Comparison of ENCODE assay signal across 17 cellular contexts in the genomic region with DNA sequence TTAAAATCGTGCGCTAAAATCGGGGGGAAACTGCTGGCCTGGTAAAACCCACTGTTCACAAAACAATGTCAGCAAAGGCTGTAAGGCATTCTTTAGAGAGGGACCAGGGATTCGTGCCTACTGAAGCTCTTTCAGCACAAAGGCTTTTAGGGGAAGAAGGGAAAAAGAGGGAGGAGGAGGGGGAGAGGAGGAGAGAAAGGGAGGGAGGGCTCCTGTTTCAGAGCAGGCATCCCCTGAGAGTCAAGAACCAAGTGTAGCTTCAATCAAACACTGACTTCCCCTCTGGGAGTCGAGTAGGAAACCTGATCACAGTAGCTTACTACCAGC. TPM values are rescaled to one million over a fixed set of nuclear protein-coding genes. Genes with fewer than 3 reads are reported as not detected.
DNase-seq lines count a peak whose midpoint lies in the region; ATAC-seq and TF ChIP-seq lines count a peak whose summit lies in the region.
"Had no signal": no experiment of that assay in that cellular context is flagged by ENCODE, and none has a peak within 500 bp of the region (broad histone marks: within the 10 kb centered on the region; RNA-seq: fewer than 3 reads in every experiment).

No MANE protein-coding gene starts in this region.

- peak overlapping the region; percentile 8; the same call in 1 of the 2 replicates for H3K56ac ChIP-seq in IMR-90 (ENCODE audit: extremely low read depth, insufficient read depth, low read length)

- peaks cover 0 to 11% (median 0%) of the 10 kb centered on the region in 11 experiments; a peak in 3 of 22 replicates for H3K36me3 ChIP-seq in BLaER1 treated with 17β-estradiol and CSF1 and Interleukin-3, amounts not matched to agents 10 nM and 100 nM
- no peaks in the 10 kb centered on the region for H3K36me3 ChIP-seq in IMR-90 (ENCODE audit: control insufficient read depth, insufficient read depth, low read length)
- H3K36me3 ChIP-seq in MM.1S (replicated peaks; ENCODE audit: insufficient read depth, low read length), result no peaks in the 10 kb centered on the region
- H3K36me3 ChIP-seq: BE2C had no signal

- POLR2A ChIA-PET in IMR-90 (lab: Charles Lee; ENCODE audit: unreplicated experiment), result interaction anchor here (0.6 kb wide), 1 partner anchor 240 kb away, joined by 4 read pairs; no protein-coding TSS in a partner anchor

- H3K9me3 Mint-ChIP-seq in chondrocyte (ENCODE audit: low read depth), result no peaks in the 10 kb centered on the region
- H3K9me3 Mint-ChIP-seq in nephron progenitor cell, result peaks cover 19% of the 10 kb centered on the region
- no peaks in the 10 kb centered on the region for H3K9me3 Mint-ChIP-seq in immature natural killer cell
- H3K9me3 Mint-ChIP-seq: activated naive CD4-positive, alpha-beta T cell treated with anti-CD3 and anti-CD28 coated beads, Interleukin-2, amount 10 ng/mL, durations not matched to agents 7 days and 5 days; stimulated activated effector memory CD8-positive, alpha-beta T cell treated with anti-CD3 and anti-CD28 coated beads, Interleukin-12 subunit alpha, Interleukin-12 subunit beta, amount 100 ng/mL, for 72 hours had no signal

- H2BK20ac ChIP-seq in IMR-90 (ENCODE audit: low read depth, low read length), result peak overlapping the region; percentile 76; the same call in 1 of the 2 replicates

- peak overlapping the region; percentile 85 for H4K91ac ChIP-seq in IMR-90 (ENCODE audit: insufficient read depth, low read depth, low read length)

- H3K27ac ChIP-seq in BLaER1 treated with 17β-estradiol and CSF1 and Interleukin-3, amounts not matched to agents 10 nM and 100 nM, result no peak overlapping the region
- peak overlapping the region; percentile 81 for H3K27ac ChIP-seq in IMR-90 (ENCODE audit: insufficient read depth, low read length)
- H3K27ac ChIP-seq in MM.1S (ENCODE audit: low read length), result no peak overlapping the region

- ATAC-seq in IMR-90 (ENCODE audit: low read depth) (no peak), GM21360 (IDR thresholded peaks at IDR 0.05; ENCODE audit: unreplicated experiment) (no peak)
- ATAC-seq: activated CD8-positive, alpha-beta memory T cell treated with anti-CD3 and anti-CD28 coated beads, Interleukin-2, amount 10 ng/mL, durations not matched to agents 7 days and 5 days; stimulated activated effector memory CD8-positive, alpha-beta T cell treated with anti-CD3 and anti-CD28 coated beads, Interleukin-12 subunit alpha, Interleukin-12 subunit beta, amount 100 ng/mL, for 72 hours had no signal

- peak overlapping the region; percentile 69 to 95 (median 80) for H3K4me2 ChIP-seq in BLaER1 treated with 17β-estradiol and CSF1 and Interleukin-3, amounts not matched to agents 10 nM and 100 nM
- H3K4me2 ChIP-seq in IMR-90 (ENCODE audit: low read depth, low read length), result peak overlapping the region; percentile 68
- no peak overlapping the region for H3K4me2 ChIP-seq in MM.1S (ENCODE audit: low read depth, low read length)

- H3K36me3 Mint-ChIP-seq in chondrocyte (ENCODE audit: low read depth) (no peaks in the 10 kb centered on the region), nephron progenitor cell (ENCODE audit: low read depth) (no peaks in the 10 kb centered on the region), immature natural killer cell (peaks cover 0 to 4% (median 4%) of the 10 kb centered on the region in 3 donors)

- peak overlapping the region; percentile 64 for H3K14ac ChIP-seq in IMR-90 (replicated peaks; ENCODE audit: low read depth, low read length)

- H2BK120ac ChIP-seq in IMR-90 (ENCODE audit: low read depth, low read length), result peak overlapping the region; percentile 85

- peaks cover 65 to 99% (median 91%) of the 10 kb centered on the region in 11 experiments for H3K27me3 ChIP-seq in BLaER1 treated with 17β-estradiol and CSF1 and Interleukin-3, amounts not matched to agents 10 nM and 100 nM
- no peaks in the 10 kb centered on the region; the same call in 1 of the 2 replicates for H3K27me3 ChIP-seq in IMR-90 (ENCODE audit: control insufficient read depth, insufficient read depth, low read length)
- H3K27me3 ChIP-seq in MM.1S (replicated peaks; ENCODE audit: insufficient read depth, low read length), result no peaks in the 10 kb centered on the region
- H3K27me3 ChIP-seq: BE2C had no signal

- in situ Hi-C loops in IMR-90 (cut with MboI; ENCODE audit: low sequenced_read_pairs), result loop anchor here (10.0 kb wide), 2 partner anchors 273 to 353 kb away; no protein-coding TSS in a partner anchor

- peaks cover 10 to 45% of the 10 kb centered on the region in 2 experiments; a peak in 3 of 4 replicates for H3K79me1 ChIP-seq in IMR-90 (ENCODE audit: low read depth in 1 of 2, low read length in 2 of 2)

- no peak for TF ChIP-seq RAD21 in IMR-90 (IDR thresholded peaks at IDR 0.05; ENCODE audit: low read length)

- H3K4me1 ChIP-seq in BLaER1 treated with 17β-estradiol and CSF1 and Interleukin-3, amounts not matched to agents 10 nM and 100 nM, result peaks cover 44 to 100% (median 91%) of the 10 kb centered on the region in 10 experiments
- H3K4me1 ChIP-seq in IMR-90 (ENCODE audit: control insufficient read depth, insufficient read depth, low read length) (peaks cover 22% of the 10 kb centered on the region), MM.1S (ENCODE audit: low read length) (peaks cover 4% of the 10 kb centered on the region; the same call in 1 of the 2 replicates)

- H3K9me3 ChIP-seq in BLaER1 treated with 17β-estradiol and CSF1 and Interleukin-3, amounts not matched to agents 10 nM and 100 nM (replicated peaks in 1 of 11), result peaks cover 3 to 26% (median 16%) of the 10 kb centered on the region in 11 experiments; a peak in 13 of 22 replicates
- no peaks in the 10 kb centered on the region for H3K9me3 ChIP-seq in IMR-90 (ENCODE audit: control insufficient read depth, insufficient read depth, low read length)
- H3K9me3 ChIP-seq in MM.1S (replicated peaks; ENCODE audit: insufficient read depth, low read length), result no peaks in the 10 kb centered on the region
- H3K9me3 ChIP-seq: BE2C had no signal

- peaks cover 100% of the 10 kb centered on the region for H3K79me2 ChIP-seq in MM.1S (ENCODE audit: low read length)

- intact Hi-C loops in IMR-90 (cut with micrococcal nuclease), result loop anchor here (5.0 kb wide), 4 partner anchors 76 to 1286 kb away; a partner anchor contains a TSS

- DNase-seq in IMR-90, result no peak
- DNase-seq in chondrocyte (ENCODE audit: low spot score), result no peak
- DNase-seq in nephron progenitor cell, result no peak
- DNase-seq in activated CD4-positive, alpha-beta T cell treated with anti-CD3 and anti-CD28 coated beads for 1 hour, result no peak
- DNase-seq in MM.1S, result no peak
- no peak for DNase-seq in immature natural killer cell
- DNase-seq: activated CD8-positive, alpha-beta memory T cell treated with anti-CD3 and anti-CD28 coated beads, Interleukin-2, amount 10 ng/mL, durations not matched to agents 7 days and 5 days; activated naive CD4-positive, alpha-beta T cell treated with anti-CD3 and anti-CD28 coated beads, Interleukin-2, amount 10 ng/mL, durations not matched to agents 7 days and 5 days; BE2C; central memory CD4-positive, alpha-beta T cell; midbrain; NCI-H82; SIG-M5; stimulated activated CD4-positive, alpha-beta T cell treated with anti-CD3 and anti-CD28 coated beads, Interleukin-2, amount 100 ng/mL, for 48 hours had no signal

- H3K4me1 Mint-ChIP-seq in chondrocyte (ENCODE audit: low read depth) (peaks cover 57% of the 10 kb centered on the region), nephron progenitor cell (peaks cover 83% of the 10 kb centered on the region), immature natural killer cell (peaks cover 46 to 66% of the 10 kb centered on the region in 2 donors)

- H4K8ac ChIP-seq in IMR-90 (ENCODE audit: low read depth in 2 of 2, low read length in 2 of 2), result peak overlapping the region in 1 of 2 experiments; percentile 43; a peak in 1 of 4 replicates

- H2AFZ ChIP-seq in IMR-90 (replicated peaks; ENCODE audit: low read length, poor library complexity) (no peak overlapping the region), MM.1S (ENCODE audit: low read length) (no peak overlapping the region)

- H3K27me3 Mint-ChIP-seq in chondrocyte (ENCODE audit: low read depth) (no peaks in the 10 kb centered on the region), nephron progenitor cell (ENCODE audit: low read depth, poor library complexity) (peaks cover 66% of the 10 kb centered on the region), immature natural killer cell (ENCODE audit: low read depth in 3 of 3) (peaks cover 1 to 38% (median 14%) of the 10 kb centered on the region in 3 donors)
- H3K27me3 Mint-ChIP-seq: activated CD8-positive, alpha-beta memory T cell treated with anti-CD3 and anti-CD28 coated beads, Interleukin-2, amount 10 ng/mL, durations not matched to agents 7 days and 5 days; activated naive CD4-positive, alpha-beta T cell treated with anti-CD3 and anti-CD28 coated beads, Interleukin-2, amount 10 ng/mL, durations not matched to agents 7 days and 5 days had no signal

- WGBS in IMR-90 (ENCODE audit: extremely low coverage in 2 of 2, insufficient read length in 1 of 2), 2 experiments, result no CpG with 5 or more reads among the region's 5 CpGs

- H2AK9ac ChIP-seq in IMR-90 (replicated peaks; ENCODE audit: low read depth, low read length, poor library complexity), result peak overlapping the region; percentile 17

- peak overlapping the region; percentile 37; the same call in 1 of the 3 replicates for H2BK15ac ChIP-seq in IMR-90 (ENCODE audit: low read depth, low read length)

- H3K4me3 Mint-ChIP-seq in chondrocyte (ENCODE audit: unreplicated experiment), result no peak overlapping the region
- H3K4me3 Mint-ChIP-seq in nephron progenitor cell, result peak overlapping the region; percentile 60
- H3K4me3 Mint-ChIP-seq in immature natural killer cell, result no peak overlapping the region
- H3K4me3 Mint-ChIP-seq: activated CD8-positive, alpha-beta memory T cell treated with anti-CD3 and anti-CD28 coated beads, Interleukin-2, amount 10 ng/mL, durations not matched to agents 7 days and 5 days; activated naive CD4-positive, alpha-beta T cell treated with anti-CD3 and anti-CD28 coated beads, Interleukin-2, amount 10 ng/mL, durations not matched to agents 7 days and 5 days had no signal

- H3K4ac ChIP-seq in IMR-90 (ENCODE audit: low read depth, low read length), result peak overlapping the region; percentile 83

- H3K27ac Mint-ChIP-seq in chondrocyte (ENCODE audit: unreplicated experiment) (peak overlapping the region; percentile 66), nephron progenitor cell (peak overlapping the region; percentile 82), immature natural killer cell (peak overlapping the region in 1 of 6 donors; percentile 53)
- H3K27ac Mint-ChIP-seq: activated CD8-positive, alpha-beta memory T cell treated with anti-CD3 and anti-CD28 coated beads, Interleukin-2, amount 10 ng/mL, durations not matched to agents 7 days and 5 days; activated naive CD4-positive, alpha-beta T cell treated with anti-CD3 and anti-CD28 coated beads, Interleukin-2, amount 10 ng/mL, durations not matched to agents 7 days and 5 days; stimulated activated effector memory CD8-positive, alpha-beta T cell treated with anti-CD3 and anti-CD28 coated beads, Interleukin-12 subunit alpha, Interleukin-12 subunit beta, amount 100 ng/mL, for 72 hours had no signal

- no peak overlapping the region for H3K4me3 ChIP-seq in BLaER1 treated with 17β-estradiol and CSF1 and Interleukin-3, amounts not matched to agents 10 nM and 100 nM
- H3K4me3 ChIP-seq in IMR-90 (ENCODE audit: insufficient read depth, low read depth, low read length), result no peak overlapping the region
- H3K4me3 ChIP-seq in MM.1S (ENCODE audit: low read length), result no peak overlapping the region

- BruUV-seq in IMR-90 (replicated peaks; lab: Mats Ljungman, UMichigan), result no TSS peak

- no peaks in the 10 kb centered on the region for H3F3A ChIP-seq in MM.1S (ENCODE audit: insufficient read depth, low read length)

- H4K20me1 ChIP-seq in BLaER1 treated with 17β-estradiol and CSF1 and Interleukin-3, amounts not matched to agents 10 nM and 100 nM, result peaks cover 99 to 100% (median 100%) of the 10 kb centered on the region in 11 experiments
- H4K20me1 ChIP-seq in IMR-90 (ENCODE audit: insufficient read depth, low read length) (peaks cover 36% of the 10 kb centered on the region), MM.1S (ENCODE audit: insufficient read depth, low read length) (peaks cover 81% of the 10 kb centered on the region)

- H4K5ac ChIP-seq in IMR-90 (ENCODE audit: low read depth, low read length), result peak overlapping the region; percentile 52

- dilution Hi-C loops in IMR-90 (cut with HindIII; ENCODE audit: low sequenced_read_pairs, unreplicated experiment), result no loop called here

- peak overlapping the region; percentile 75 for H3K23ac ChIP-seq in IMR-90 (ENCODE audit: low read depth, low read length)

- no peaks in the 10 kb centered on the region for H3K9me2 ChIP-seq in MM.1S (replicated peaks; ENCODE audit: insufficient read depth, low read length)

- no peak for TF ChIP-seq CTCF in IMR-90 (conservative IDR thresholded peaks at IDR 0.05; ENCODE audit: low read depth, low read length)
- TF ChIP-seq CTCF in chondrocyte (IDR thresholded peaks at IDR 0.05), result no peak
- TF ChIP-seq CTCF in nephron progenitor cell (IDR thresholded peaks at IDR 0.05), result no peak
- TF ChIP-seq CTCF in MM.1S (IDR thresholded peaks at IDR 0.05; ENCODE audit: low read length), result no peak

- peak overlapping the region in 2 of 11 experiments; percentile 13 to 14; a peak in 1 of 22 replicates for H3K9ac ChIP-seq in BLaER1 treated with 17β-estradiol and CSF1 and Interleukin-3, amounts not matched to agents 10 nM and 100 nM
- H3K9ac ChIP-seq in IMR-90 (ENCODE audit: low read depth, low read length) (peak overlapping the region; percentile 23; the same call in 1 of the 2 replicates), MM.1S (ENCODE audit: low read length) (no peak overlapping the region)

- peaks cover 14% of the 10 kb centered on the region for H3K9me1 ChIP-seq in IMR-90 (ENCODE audit: insufficient read depth, low read length)

- peak overlapping the region; percentile 26; the same call in 1 of the 2 replicates for H2AK5ac ChIP-seq in IMR-90 (ENCODE audit: low read depth, low read length)

- no peak for TF ChIP-seq POLR2A in IMR-90 (IDR thresholded peaks at IDR 0.05; ENCODE audit: low read depth, low read length)

- H3K18ac ChIP-seq in IMR-90 (ENCODE audit: low read depth, low read length), result peak overlapping the region; percentile 65

- CTCF ChIA-PET in IMR-90 (lab: Yijun Ruan, JAX), result interaction anchor here (1.4 kb wide), 1 partner anchor 8 kb away, joined by 5 read pairs; no protein-coding TSS in a partner anchor

- H2BK5ac ChIP-seq in IMR-90 (ENCODE audit: low read depth, low read length, poor library complexity, severe bottlenecking), result peak overlapping the region; percentile 83

RNA-seq across cellular contexts. Expression of a gene that starts 9.5 kb away (rescaled TPM):
- total RNA-seq in IMR-90 (2012; rRNA removed) (7.5 and 8.9 TPM in 2 replicates), chondrocyte (10.8 to 19.0 TPM (median 11.0 TPM) in 3 replicates)
- polyA plus RNA-seq in IMR-90 (2012; rRNA removed) (7.9 and 9.0 TPM in 2 replicates), immature natural killer cell (1 to 10 TPM in 2 of 3 donors, not detected in 1; 3.4 to 7.2 TPM)
- polyA plus RNA-seq in IMR-90 (2012; cell fraction: cytosol; rRNA removed), result 5.3 and 6.2 TPM in 2 replicates
- 7.8 and 17.4 TPM in 2 replicates for polyA plus RNA-seq in IMR-90 (2012; cell fraction: nucleus; rRNA removed; ENCODE audit: low replicate concordance)
